8 cellular contexts compared by ENCODE assay signal in genomic region chr16:30353438-30354129, GRCh38. TPM values are rescaled to one million over a fixed set of nuclear protein-coding genes. Genes with fewer than 3 reads are reported as not detected.
A peak's percentile ranks its signal among the peaks of the same experiment; 100 is the strongest.
DNase-seq lines count a peak whose midpoint lies in the region; ATAC-seq and TF ChIP-seq lines count a peak whose summit lies in the region.

No MANE protein-coding gene starts in this region.

- H3K27ac ChIP-seq in ascending aorta (peak overlapping the region; percentile 95 to 98), mesodermal cell (ENCODE audit: low read depth, low read length, severe bottlenecking) (no peak overlapping the region), upper lobe of right lung (no peak overlapping the region)

- H3K27me3 Mint-ChIP-seq in activated naive CD4-positive, alpha-beta T cell treated with anti-CD3 and anti-CD28 coated beads, Interleukin-2, amount 10 ng/mL, durations not matched to agents 7 days and 5 days, result no peaks in the 10 kb centered on the region

- peak overlapping the region; percentile 95 for H3K4me3 Mint-ChIP-seq in activated naive CD4-positive, alpha-beta T cell treated with anti-CD3 and anti-CD28 coated beads, Interleukin-2, amount 10 ng/mL, durations not matched to agents 7 days and 5 days

- no peak overlapping the region for H3K27ac Mint-ChIP-seq in activated naive CD4-positive, alpha-beta T cell treated with anti-CD3 and anti-CD28 coated beads, Interleukin-2, amount 10 ng/mL, durations not matched to agents 7 days and 5 days

- no peaks in the 10 kb centered on the region for H3K27me3 ChIP-seq in ascending aorta
- H3K27me3 ChIP-seq in upper lobe of right lung, result no peaks in the 10 kb centered on the region

- peak overlapping the region in 1 of 2 donors; percentile 72 for H3K4me3 ChIP-seq in ascending aorta
- H3K4me3 ChIP-seq in mesodermal cell (ENCODE audit: extremely low read depth, insufficient read depth, low read length, poor library complexity, severe bottlenecking), result peak overlapping the region; percentile 94
- peak overlapping the region; percentile 93 for H3K4me3 ChIP-seq in upper lobe of right lung

- H3K4me1 ChIP-seq in ascending aorta (peaks cover 10 to 42% of the 10 kb centered on the region in 2 donors), mesodermal cell (ENCODE audit: control insufficient read depth, insufficient read depth, low read length, poor library complexity, severe bottlenecking) (peaks cover 13% of the 10 kb centered on the region), upper lobe of right lung (peaks cover 35% of the 10 kb centered on the region)

- H3K4me1 Mint-ChIP-seq in activated naive CD4-positive, alpha-beta T cell treated with anti-CD3 and anti-CD28 coated beads, Interleukin-2, amount 10 ng/mL, durations not matched to agents 7 days and 5 days, result peaks cover 43% of the 10 kb centered on the region

- ATAC-seq in upper lobe of right lung, result no peak

- CTCF ChIA-PET in activated naive CD4-positive, alpha-beta T cell treated with anti-CD3 and anti-CD28 coated beads, Interleukin-2, amount 10 ng/mL, durations not matched to agents 7 days and 5 days (lab: Charles Lee), result no interaction called here

- intact Hi-C loops in ascending aorta (cut with DNase I), result no loop called here
- intact Hi-C loops in upper lobe of right lung (cut with DNase I), result no loop called here

- H3K36me3 ChIP-seq in ascending aorta (peaks cover 32 to 42% of the 10 kb centered on the region in 2 donors), mesodermal cell (ENCODE audit: control insufficient read depth, insufficient read depth, low read length) (peaks cover 73% of the 10 kb centered on the region), upper lobe of right lung (peaks cover 56% of the 10 kb centered on the region)

- 95 to 98% methylated on average over 19 to 21 of the region's 23 CpGs for WGBS in mesodermal cell (ENCODE audit: insufficient coverage in 2 of 2), 2 experiments

- no peaks in the 10 kb centered on the region for H3K9me3 Mint-ChIP-seq in activated naive CD4-positive, alpha-beta T cell treated with anti-CD3 and anti-CD28 coated beads, Interleukin-2, amount 10 ng/mL, durations not matched to agents 7 days and 5 days

- TF ChIP-seq CTCF in ascending aorta (IDR thresholded peaks at IDR 0.05) (no peak), upper lobe of right lung (IDR thresholded peaks at IDR 0.05) (no peak)

- DNase-seq in activated naive CD4-positive, alpha-beta T cell treated with anti-CD3 and anti-CD28 coated beads, Interleukin-2, amount 10 ng/mL, durations not matched to agents 7 days and 5 days, result no peak
- DNase-seq in activated naive CD4-positive, alpha-beta T cell (lab: John Stamatoyannopoulos, UW), result no peak
- DNase-seq in ascending aorta (ENCODE audit: low spot score in 2 of 2), result no peak
- no peak for DNase-seq in upper lobe of right lung
- no peak for DNase-seq in stimulated activated CD4-positive, alpha-beta T cell treated with anti-CD3 and anti-CD28 coated beads, Interleukin-15, amount 100 ng/mL, for 24 hours
- no peak for DNase-seq in NOMO-1 treated with dmso at 0.1 percent for 144 hours (lab: John Stamatoyannopoulos, UW; ENCODE audit: unreplicated experiment)
- no peak for DNase-seq in NCI-H146 (lab: John Stamatoyannopoulos, UW)

- H3K9me3 ChIP-seq in ascending aorta (no peaks in the 10 kb centered on the region), mesodermal cell (ENCODE audit: control insufficient read depth, low read length) (no peaks in the 10 kb centered on the region), upper lobe of right lung (no peaks in the 10 kb centered on the region)

- peaks cover 57% of the 10 kb centered on the region for H3K36me3 Mint-ChIP-seq in activated naive CD4-positive, alpha-beta T cell treated with anti-CD3 and anti-CD28 coated beads, Interleukin-2, amount 10 ng/mL, durations not matched to agents 7 days and 5 days

RNA-seq across cellular contexts. Expression of gene CD2BP2, which starts 1.5 kb away (rescaled TPM):
- 15.1 TPM for total RNA-seq in ascending aorta
- 30.5 TPM for polyA plus RNA-seq in mesodermal cell (2013, experiment 1 of 2)
- polyA plus RNA-seq in mesodermal cell (2013, experiment 2 of 2), result 32.0 TPM
- total RNA-seq in upper lobe of right lung, result 51.5 TPM

RNA-seq across cellular contexts. Expression of gene TBC1D10B, which starts 16.7 kb away (rescaled TPM):
- total RNA-seq in ascending aorta (20.9 TPM), upper lobe of right lung (36.0 TPM)
- 29.0 TPM for polyA plus RNA-seq in mesodermal cell (2013, experiment 1 of 2)
- 24.5 TPM for polyA plus RNA-seq in mesodermal cell (2013, experiment 2 of 2)

RNA-seq across cellular contexts. Expression of gene MYL11, which starts 21.0 kb away (rescaled TPM):
- total RNA-seq in ascending aorta (not detected), upper lobe of right lung (not detected)
- polyA plus RNA-seq in mesodermal cell (2013, experiment 1 of 2), result 0.92 TPM
- 1.0 TPM for polyA plus RNA-seq in mesodermal cell (2013, experiment 2 of 2)

RNA-seq across cellular contexts. Expression of gene SEPTIN1, which starts 28.8 kb away (rescaled TPM):
- total RNA-seq in ascending aorta (not detected), upper lobe of right lung (8.6 TPM)
- 1.6 TPM for polyA plus RNA-seq in mesodermal cell (2013, experiment 1 of 2)
- polyA plus RNA-seq in mesodermal cell (2013, experiment 2 of 2), result 2.2 TPM

RNA-seq across cellular contexts. Expression of gene ZNF48, which starts 41.6 kb away (rescaled TPM):
- total RNA-seq in ascending aorta (25.1 TPM), upper lobe of right lung (6.1 TPM)
- polyA plus RNA-seq in mesodermal cell (2013, experiment 1 of 2), result 18.9 TPM
- 14.7 TPM for polyA plus RNA-seq in mesodermal cell (2013, experiment 2 of 2)

Comparison
In these comparisons a context has a peak if more than half of its experiments do, and no peak if none do; other contexts are left out.
1. H3K27ac ChIP-seq: peak in ascending aorta (2 of 2); none in mesodermal cell (single experiment) and upper lobe of right lung (single experiment).